In genomic region chr11:134943544-134943943, GRCh38 we compare ENCODE assay signal across 7 cellular contexts.
"Had no signal": no experiment of that assay in that cellular context is flagged by ENCODE, and none has a peak within 500 bp of the region (broad histone marks: within the 10 kb centered on the region; RNA-seq: fewer than 3 reads in every experiment).

No MANE protein-coding gene starts in this region.

- H3K4me1 Mint-ChIP-seq: IgD-negative memory B cell had no signal

- H3K4me3 Mint-ChIP-seq: H9, IgD-negative memory B cell had no signal

- DNase-seq: GOT3, H9, HCEC 1CT, KBM-7 had no signal

- H3K27ac Mint-ChIP-seq: H9 had no signal

- H3K36me3 Mint-ChIP-seq: IgD-negative memory B cell had no signal

- FAIRE-seq: H54, HTR-8/SVneo had no signal

- H3K9me3 Mint-ChIP-seq: H9, IgD-negative memory B cell had no signal
